8 cellular contexts compared by ENCODE assay signal in the genomic region with DNA sequence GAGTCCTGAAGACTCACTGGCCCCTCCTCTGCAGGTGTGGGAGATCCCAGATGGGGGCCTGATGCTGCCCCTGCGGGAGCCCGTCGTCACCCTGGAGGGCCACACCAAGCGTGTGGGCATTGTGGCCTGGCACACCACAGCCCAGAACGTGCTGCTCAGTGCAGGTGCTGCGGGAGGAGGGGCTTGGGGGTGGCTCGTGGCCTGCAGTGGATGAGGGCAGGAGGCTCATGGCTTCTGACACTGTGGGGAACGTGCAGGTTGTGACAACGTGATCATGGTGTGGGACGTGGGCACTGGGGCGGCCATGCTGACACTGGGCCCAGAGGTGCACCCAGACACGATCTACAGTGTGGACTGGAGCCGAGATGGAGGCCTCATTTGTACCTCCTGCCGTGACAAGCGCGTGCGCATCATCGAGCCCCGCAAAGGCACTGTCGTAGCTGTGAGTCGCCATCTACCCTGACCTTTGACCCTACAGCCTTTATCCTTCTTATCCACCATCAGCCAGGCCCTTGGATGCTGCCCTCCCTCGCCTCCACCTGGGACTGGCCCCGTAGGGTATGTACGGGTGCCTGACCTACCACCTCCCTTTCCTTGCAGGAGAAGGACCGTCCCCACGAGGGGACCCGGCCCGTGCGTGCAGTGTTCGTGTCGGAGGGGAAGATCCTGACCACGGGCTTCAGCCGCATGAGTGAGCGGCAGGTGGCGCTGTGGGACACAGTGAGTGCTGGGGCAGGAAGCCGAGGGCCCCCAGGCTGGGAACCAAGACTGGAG. TPM values are rescaled to one million over a fixed set of nuclear protein-coding genes. Genes with fewer than 3 reads are reported as not detected.
A peak's percentile ranks its signal among the peaks of the same experiment; 100 is the strongest.
DNase-seq lines count a peak whose midpoint lies in the region; ATAC-seq, FAIRE-seq and TF ChIP-seq lines count a peak whose summit lies in the region.

No MANE protein-coding gene starts in this region.

- H3K4me3 ChIP-seq in adipocyte (ENCODE audit: low read length) (no peak overlapping the region), right atrium auricular region (no peak overlapping the region)

- H3K27ac ChIP-seq in right atrium auricular region, result no peak overlapping the region

- no peak overlapping the region for H3K9ac ChIP-seq in adipocyte (ENCODE audit: low read length)

- ATAC-seq in HG03565 (IDR thresholded peaks at IDR 0.05; ENCODE audit: unreplicated experiment), result no peak
- no peak for ATAC-seq in HG03469 (IDR thresholded peaks at IDR 0.05; ENCODE audit: unreplicated experiment)

- H3K4me1 ChIP-seq in adipocyte (ENCODE audit: control insufficient read depth, insufficient read depth, low read length) (peaks cover 3% of the 10 kb centered on the region), right atrium auricular region (peaks cover 0 to 22% of the 10 kb centered on the region in 2 donors)

- peak; percentile 56 for FAIRE-seq in GM18507 (lab: Jason Lieb, UNC)
- FAIRE-seq in urothelium cell line (lab: Jason Lieb, UNC), result no peak

- peak; percentile 30 to 71 for TF ChIP-seq CTCF in right atrium auricular region (IDR thresholded peaks at IDR 0.05)

- no peaks in the 10 kb centered on the region for H3K9me3 ChIP-seq in adipocyte (ENCODE audit: control insufficient read depth, low read length)
- H3K9me3 ChIP-seq in right atrium auricular region, result no peaks in the 10 kb centered on the region

- DNase-seq in GM18507 (ENCODE audit: extremely low spot score, insufficient read length, low read depth) (no peak), T-helper 1 cell (peak; percentile 73 to 88 (median 82)), adipocyte (ENCODE audit: low read depth) (peak; percentile 74), right atrium auricular region (ENCODE audit: low spot score) (no peak), urothelium cell line (ENCODE audit: low spot score) (no peak)
- DNase-seq in stimulated activated CD4-positive, alpha-beta T cell treated with anti-CD3 and anti-CD28 coated beads, Interleukin-12 subunit alpha, Interleukin-12 subunit beta, amount 100 ng/mL, for 4 hours, result peak; percentile 91

- no peaks in the 10 kb centered on the region for H3K27me3 ChIP-seq in adipocyte (replicated peaks; ENCODE audit: control insufficient read depth, insufficient read depth, low read length)
- H3K27me3 ChIP-seq in right atrium auricular region, result no peaks in the 10 kb centered on the region

- no peaks in the 10 kb centered on the region for H3K36me3 ChIP-seq in adipocyte (ENCODE audit: control insufficient read depth, insufficient read depth, low read length, severe bottlenecking)
- no peaks in the 10 kb centered on the region for H3K36me3 ChIP-seq in right atrium auricular region

RNA-seq across cellular contexts. Expression of gene CORO1A, which starts 3.6 kb away (rescaled TPM):
- total RNA-seq in right atrium auricular region, result 10 to 100 TPM in 1 of 2 donors, 1 to 10 TPM in 1; 5.4 to 18.6 TPM

RNA-seq across cellular contexts. Expression of gene BOLA2B, which starts 6.5 kb away (rescaled TPM):
- total RNA-seq in right atrium auricular region, result 100 to 1,000 TPM; 143 to 187 TPM

RNA-seq across cellular contexts. Expression of gene SLX1A, which starts 6.7 kb away (rescaled TPM):
- 10 to 100 TPM; 25.1 to 36.3 TPM for total RNA-seq in right atrium auricular region

RNA-seq across cellular contexts. Expression of gene SULT1A3, which starts 12.1 kb away (rescaled TPM):
- total RNA-seq in right atrium auricular region, result 1 to 10 TPM; 2.0 to 7.4 TPM

Comparison
In these comparisons a context has a peak if more than half of its experiments do, and no peak if none do; other contexts are left out.
1. DNase-seq: peak in T-helper 1 cell (5 of 5), adipocyte (single experiment) and stimulated activated CD4-positive, alpha-beta T cell treated with anti-CD3 and anti-CD28 coated beads, Interleukin-12 subunit alpha, Interleukin-12 subunit beta, amount 100 ng/mL, for 4 hours (single experiment); none in GM18507 (single experiment), right atrium auricular region (single experiment) and urothelium cell line (single experiment).